In the genomic region with DNA sequence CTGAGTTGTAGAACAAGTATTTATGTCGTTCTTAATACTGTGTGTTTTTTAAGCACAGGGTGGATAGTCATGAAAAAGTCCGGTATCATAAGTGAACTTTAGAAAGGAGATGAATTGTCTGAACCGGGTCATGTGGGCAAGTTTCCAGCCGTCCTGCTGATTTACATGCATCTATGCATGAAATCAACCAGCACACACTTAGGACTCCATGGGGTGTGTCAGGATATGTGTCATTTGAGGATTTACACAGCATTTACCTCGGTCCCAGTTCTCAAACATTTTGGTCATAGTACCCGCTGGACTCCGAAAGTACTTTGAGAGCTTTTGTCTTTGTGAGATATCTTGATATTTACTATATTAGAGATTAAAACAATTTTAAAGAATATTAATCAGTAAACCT, we compare ENCODE assay signal across 1 cellular context.
TF ChIP-seq lines count a peak whose summit lies in the region.

No MANE protein-coding gene starts in this region.

TF ChIP-seq in IMR-90, 13 proteins besides CTCF, POLR2A, EP300 and RAD21:
- TF ChIP-seq CEBPB (IDR thresholded peaks at IDR 0.05; ENCODE audit: low read depth, low read length) (no peak), FOS (IDR thresholded peaks at IDR 0.05; ENCODE audit: low read depth, low read length) (no peak), MAFK (IDR thresholded peaks at IDR 0.05; ENCODE audit: low read depth, low read length) (no peak), CHD1 (IDR thresholded peaks at IDR 0.05; ENCODE audit: low read depth, low read length) (no peak), SMC3 (IDR thresholded peaks at IDR 0.05; ENCODE audit: low read depth, low read length) (no peak), NFE2L2 (IDR thresholded peaks at IDR 0.05; ENCODE audit: low read depth, low read length) (no peak)
